In genomic region chr6:88780714-88781389, GRCh38 we compare ENCODE assay signal across 9 cellular contexts.
A peak's percentile ranks its signal among the peaks of the same experiment; 100 is the strongest.
DNase-seq lines count a peak whose midpoint lies in the region; ATAC-seq, FAIRE-seq and TF ChIP-seq lines count a peak whose summit lies in the region.
"Had no signal": no experiment of that assay in that cellular context is flagged by ENCODE, and none has a peak within 500 bp of the region (broad histone marks: within the 10 kb centered on the region; RNA-seq: fewer than 3 reads in every experiment).

No MANE protein-coding gene starts in this region.

- no peaks in the 10 kb centered on the region; the same call in 1 of the 2 replicates for H3K4me1 ChIP-seq in IMR-90 (ENCODE audit: control insufficient read depth, insufficient read depth, low read length)
- peaks cover 16% of the 10 kb centered on the region for H3K4me1 ChIP-seq in OCI-LY7 (ENCODE audit: insufficient read depth, low read length, poor library complexity, severe bottlenecking)
- no peaks in the 10 kb centered on the region for H3K4me1 ChIP-seq in neutrophil (ENCODE audit: control insufficient read depth in 1 of 2, insufficient read depth in 1 of 2, low read depth in 1 of 2, low read length in 1 of 2)
- no peaks in the 10 kb centered on the region for H3K4me1 ChIP-seq in upper lobe of right lung

- CTCF ChIA-PET in IMR-90 (lab: Yijun Ruan, JAX): interaction anchor here (0.6 to 1.1 kb wide), 4 partner anchors 11 to 782 kb away, joined by 3 read pairs; no protein-coding TSS in a partner anchor
- CTCF ChIA-PET in OCI-LY7 (lab: Charles Lee; ENCODE audit: unreplicated experiment): no interaction called here

- no peak overlapping the region for H3K23ac ChIP-seq in IMR-90 (ENCODE audit: low read depth, low read length)

- intact Hi-C loops in IMR-90 (cut with micrococcal nuclease): loop anchor here (1.0 to 10.0 kb wide), 6 partner anchors 90 to 1386 kb away; partner anchors contain the start of genes AKIRIN2 and CNR1
- intact Hi-C loops in OCI-LY7 (cut with micrococcal nuclease; ENCODE audit: unreplicated experiment): loop anchor here (2.0 to 10.0 kb wide), 4 partner anchors 169 to 949 kb away; no protein-coding TSS in a partner anchor
- intact Hi-C loops in upper lobe of right lung (cut with DNase I): no loop called here

- no peak overlapping the region for H3K4ac ChIP-seq in IMR-90 (ENCODE audit: low read depth, low read length)

- H3K27me3 ChIP-seq in IMR-90 (ENCODE audit: control insufficient read depth, insufficient read depth, low read length): no peaks in the 10 kb centered on the region
- no peaks in the 10 kb centered on the region for H3K27me3 ChIP-seq in neutrophil
- H3K27me3 ChIP-seq in upper lobe of right lung: no peaks in the 10 kb centered on the region

- peak; percentile 84 for ATAC-seq in IMR-90 (ENCODE audit: low read depth)
- ATAC-seq in upper lobe of right lung: peak; percentile 94

- TF ChIP-seq CTCF in IMR-90 (conservative IDR thresholded peaks at IDR 0.05; ENCODE audit: low read depth, low read length) (peak; percentile 82), OCI-LY7 (conservative IDR thresholded peaks at IDR 0.05; ENCODE audit: low read length) (peak; percentile 98), neutrophil (IDR thresholded peaks at IDR 0.05) (peak; percentile 76), upper lobe of right lung (IDR thresholded peaks at IDR 0.05) (peak; percentile 96)

- no peak overlapping the region for H3K56ac ChIP-seq in IMR-90 (ENCODE audit: extremely low read depth, insufficient read depth, low read length)

- no peak overlapping the region for H2BK5ac ChIP-seq in IMR-90 (ENCODE audit: low read depth, low read length, poor library complexity, severe bottlenecking)

- H2AFZ ChIP-seq in IMR-90 (replicated peaks; ENCODE audit: low read length, poor library complexity) (no peak overlapping the region), OCI-LY7 (ENCODE audit: low read length) (no peak overlapping the region)

- peak; percentile 30 for FAIRE-seq in A204.1 (lab: Jason Lieb, UNC)
- FAIRE-seq in GM12891 (lab: Jason Lieb, UNC): peak; percentile 90

- WGBS in IMR-90 (ENCODE audit: extremely low coverage in 2 of 2, insufficient read length in 1 of 2), 2 experiments: no CpG with 5 or more reads among the region's 5 CpGs

- no peak for TF ChIP-seq POLR2A in GM12891 (IDR thresholded peaks at IDR 0.05; ENCODE audit: low read depth, low read length)
- TF ChIP-seq POLR2A in IMR-90 (IDR thresholded peaks at IDR 0.05; ENCODE audit: low read depth, low read length): no peak

- H3K14ac ChIP-seq in IMR-90 (replicated peaks; ENCODE audit: low read depth, low read length): no peak overlapping the region

- no peak for DNase-seq in GM12891 (ENCODE audit: insufficient read length, low spot score)
- peak; percentile 70 for DNase-seq in IMR-90
- peak; percentile 89 for DNase-seq in OCI-LY7 (ENCODE audit: low spot score)
- peak; percentile 38 for DNase-seq in activated CD8-positive, alpha-beta memory T cell treated with anti-CD3 and anti-CD28 coated beads, Interleukin-2, amount 50 U/mL, for 4 hours
- peak; percentile 84 for DNase-seq in fibroblast of peridontal ligament (ENCODE audit: extremely low read depth)
- no peak for DNase-seq in upper lobe of right lung

- no peak overlapping the region for H3K18ac ChIP-seq in IMR-90 (ENCODE audit: low read depth, low read length)

- no peak overlapping the region for H3K4me3 ChIP-seq in IMR-90 (ENCODE audit: insufficient read depth, low read depth, low read length)
- H3K4me3 ChIP-seq in OCI-LY7 (ENCODE audit: low read depth, low read length, poor library complexity, severe bottlenecking): no peak overlapping the region
- no peak overlapping the region for H3K4me3 ChIP-seq in neutrophil (ENCODE audit: low read depth in 1 of 2, low read length in 1 of 2)
- H3K4me3 ChIP-seq in upper lobe of right lung: no peak overlapping the region
- H3K4me3 ChIP-seq: skin epidermis had no signal

- in situ Hi-C loops in IMR-90 (cut with MboI; ENCODE audit: low sequenced_read_pairs): loop anchor here (25.0 kb wide), 1 partner anchor 844 kb away; no protein-coding TSS in a partner anchor

- no peak overlapping the region for H2BK15ac ChIP-seq in IMR-90 (ENCODE audit: low read depth, low read length)

- peaks cover 0 to 3% of the 10 kb centered on the region in 2 experiments; a peak in 1 of 4 replicates for H3K79me1 ChIP-seq in IMR-90 (ENCODE audit: low read depth in 1 of 2, low read length in 2 of 2)

- H3K9me1 ChIP-seq in IMR-90 (ENCODE audit: insufficient read depth, low read length): no peaks in the 10 kb centered on the region

- no peaks in the 10 kb centered on the region for H3K9me2 ChIP-seq in OCI-LY7 (ENCODE audit: insufficient read depth, low read length)

- no peaks in the 10 kb centered on the region for H3K36me3 ChIP-seq in IMR-90 (ENCODE audit: control insufficient read depth, insufficient read depth, low read length)
- H3K36me3 ChIP-seq in OCI-LY7 (ENCODE audit: insufficient read depth, low read length): peaks cover 54% of the 10 kb centered on the region
- no peaks in the 10 kb centered on the region for H3K36me3 ChIP-seq in neutrophil
- no peaks in the 10 kb centered on the region for H3K36me3 ChIP-seq in upper lobe of right lung

- H2AK9ac ChIP-seq in IMR-90 (replicated peaks; ENCODE audit: low read depth, low read length, poor library complexity): no peak overlapping the region

- H2BK20ac ChIP-seq in IMR-90 (ENCODE audit: low read depth, low read length): no peak overlapping the region

- POLR2A ChIA-PET in IMR-90 (lab: Charles Lee; ENCODE audit: unreplicated experiment) (no interaction called here), OCI-LY7 (lab: Charles Lee) (interaction anchor here (0.6 to 1.1 kb wide), 6 partner anchors 11 to 168 kb away, joined by 3 to 4 read pairs (median 3); no protein-coding TSS in a partner anchor)

- H3K27ac ChIP-seq in IMR-90 (ENCODE audit: insufficient read depth, low read length): no peak overlapping the region
- no peak overlapping the region for H3K27ac ChIP-seq in OCI-LY7 (ENCODE audit: low read depth, low read length, poor library complexity, severe bottlenecking)
- H3K27ac ChIP-seq in neutrophil: no peak overlapping the region
- H3K27ac ChIP-seq in upper lobe of right lung: no peak overlapping the region
- H3K27ac ChIP-seq: skin epidermis had no signal

- no peak overlapping the region for H4K91ac ChIP-seq in IMR-90 (ENCODE audit: insufficient read depth, low read depth, low read length)

- dilution Hi-C loops in IMR-90 (cut with HindIII; ENCODE audit: low sequenced_read_pairs, unreplicated experiment): no loop called here

- H3K9me3 ChIP-seq in IMR-90 (ENCODE audit: control insufficient read depth, insufficient read depth, low read length) (no peaks in the 10 kb centered on the region), OCI-LY7 (ENCODE audit: low read length) (peaks cover 25% of the 10 kb centered on the region; the same call in 1 of the 2 replicates), neutrophil (no peaks in the 10 kb centered on the region), upper lobe of right lung (no peaks in the 10 kb centered on the region)

- H4K5ac ChIP-seq in IMR-90 (ENCODE audit: low read depth, low read length): no peak overlapping the region

- H3K79me2 ChIP-seq in OCI-LY7 (ENCODE audit: insufficient read depth, low read depth, low read length): no peaks in the 10 kb centered on the region

- TF ChIP-seq RAD21 in IMR-90 (IDR thresholded peaks at IDR 0.05; ENCODE audit: low read length): peak; percentile 84

- H2BK120ac ChIP-seq in IMR-90 (ENCODE audit: low read depth, low read length): no peak overlapping the region

- no peak overlapping the region for H3K9ac ChIP-seq in IMR-90 (ENCODE audit: low read depth, low read length)

- H3K4me2 ChIP-seq in IMR-90 (ENCODE audit: low read depth, low read length): no peak overlapping the region
- H3K4me2 ChIP-seq in OCI-LY7 (ENCODE audit: low read length): no peak overlapping the region

- peak overlapping the region in 1 of 2 experiments; percentile 42; a peak in 1 of 4 replicates for H4K8ac ChIP-seq in IMR-90 (ENCODE audit: low read depth in 2 of 2, low read length in 2 of 2)

- no peak overlapping the region for H2AK5ac ChIP-seq in IMR-90 (ENCODE audit: low read depth, low read length)

- BruUV-seq in IMR-90 (replicated peaks; lab: Mats Ljungman, UMichigan) (no TSS peak), OCI-LY7 (replicated peaks; lab: Mats Ljungman, UMichigan) (no TSS peak)

- H4K20me1 ChIP-seq in IMR-90 (ENCODE audit: insufficient read depth, low read length): no peaks in the 10 kb centered on the region
- H4K20me1 ChIP-seq in OCI-LY7 (ENCODE audit: insufficient read depth, low read length): no peaks in the 10 kb centered on the region

TF ChIP-seq in GM12891, 5 proteins besides CTCF, POLR2A, EP300 and RAD21:
- no peak for TF ChIP-seq TAF1 (IDR thresholded peaks at IDR 0.05; ENCODE audit: low read depth, low read length)
- no peak for TF ChIP-seq POU2F2 (IDR thresholded peaks at IDR 0.05; ENCODE audit: low read depth, low read length)

TF ChIP-seq in IMR-90, 13 proteins besides CTCF, POLR2A, EP300 and RAD21:
- TF ChIP-seq CEBPB (IDR thresholded peaks at IDR 0.05; ENCODE audit: low read depth, low read length): peak; percentile 66
- no peak for TF ChIP-seq MXI1 (IDR thresholded peaks at IDR 0.05; ENCODE audit: borderline replicate concordance, low read depth, low read length)
- peak; percentile 74 for TF ChIP-seq SMC3 (IDR thresholded peaks at IDR 0.05; ENCODE audit: low read depth, low read length)

Comparison
In these comparisons a context has a peak if more than half of its experiments do, and no peak if none do; other contexts are left out.
1. DNase-seq: peak in IMR-90 (single experiment), OCI-LY7 (single experiment), activated CD8-positive, alpha-beta memory T cell treated with anti-CD3 and anti-CD28 coated beads, Interleukin-2, amount 50 U/mL, for 4 hours (single experiment) and fibroblast of peridontal ligament (single experiment); none in GM12891 (single experiment) and upper lobe of right lung (single experiment).
2. Peak in every context shown above with its lines, with median percentiles within 50 percentile points of each other: CTCF ChIP-seq.